13 cellular contexts compared by ENCODE assay signal in the genomic region with DNA sequence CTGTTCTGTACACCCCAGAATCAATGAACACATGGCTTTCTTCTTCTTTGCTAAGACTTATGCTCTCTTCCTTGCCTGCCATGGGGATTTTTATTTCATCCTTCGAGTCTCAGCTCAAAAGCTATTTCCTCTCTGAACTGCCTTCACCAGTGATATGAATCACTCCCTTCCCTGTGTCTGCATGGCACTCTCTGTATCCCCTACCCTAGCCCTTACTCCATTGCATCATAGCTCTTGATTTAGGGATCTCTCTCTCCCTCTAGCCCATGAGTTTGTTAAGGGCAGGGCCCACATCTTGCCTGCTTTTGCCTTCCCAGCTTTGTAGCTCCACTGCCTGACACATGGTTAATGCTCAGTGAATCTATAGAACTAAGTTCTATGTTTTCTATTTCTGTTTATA. TPM values are rescaled to one million over a fixed set of nuclear protein-coding genes. Genes with fewer than 3 reads are reported as not detected.
DNase-seq lines count a peak whose midpoint lies in the region; ATAC-seq, FAIRE-seq and TF ChIP-seq lines count a peak whose summit lies in the region.
"Had no signal": no experiment of that assay in that cellular context is flagged by ENCODE, and none has a peak within 500 bp of the region (broad histone marks: within the 10 kb centered on the region; RNA-seq: fewer than 3 reads in every experiment).

No MANE protein-coding gene starts in this region.

- ATAC-seq in gastroesophageal sphincter (peak; percentile 35), HG03378 (IDR thresholded peaks at IDR 0.05; ENCODE audit: unreplicated experiment) (no peak)

- H3K36me3 Mint-ChIP-seq in activated CD4-positive, alpha-beta memory T cell treated with anti-CD3 and anti-CD28 coated beads, Interleukin-2, amount 10 ng/mL, durations not matched to agents 7 days and 5 days (ENCODE audit: low read depth) = peaks cover 27% of the 10 kb centered on the region

- no peak for TF ChIP-seq POLR2A in H54 (IDR thresholded peaks at IDR 0.05; ENCODE audit: low read depth, low read length)
- no peak for TF ChIP-seq POLR2A in gastroesophageal sphincter (IDR thresholded peaks at IDR 0.05)

- no peaks in the 10 kb centered on the region for H3K36me3 ChIP-seq in gastroesophageal sphincter

- POLR2A ChIA-PET in activated CD4-positive, alpha-beta memory T cell treated with anti-CD3 and anti-CD28 coated beads, Interleukin-2, amount 10 ng/mL, durations not matched to agents 7 days and 5 days (lab: Charles Lee) = interaction anchor here (1.0 to 13.9 kb wide), 4 partner anchors 8 to 185 kb away, joined by 3 to 389 read pairs (median 16); a partner anchor contains a TSS

- no peaks in the 10 kb centered on the region for H3K27me3 ChIP-seq in gastroesophageal sphincter

- H3K4me1 Mint-ChIP-seq in activated CD4-positive, alpha-beta memory T cell treated with anti-CD3 and anti-CD28 coated beads, Interleukin-2, amount 10 ng/mL, durations not matched to agents 7 days and 5 days = peaks cover 82% of the 10 kb centered on the region

- CTCF ChIA-PET in activated CD4-positive, alpha-beta memory T cell treated with anti-CD3 and anti-CD28 coated beads, Interleukin-2, amount 10 ng/mL, durations not matched to agents 7 days and 5 days (lab: Charles Lee) = interaction anchor here (1.4 to 1.6 kb wide), 3 partner anchors 9 to 35 kb away, joined by 3 to 5 read pairs (median 5); a partner anchor contains a TSS

- H3K27ac ChIP-seq in gastroesophageal sphincter = peak overlapping the region in 3 of 4 donors; percentile 41 to 52 (median 45)
- H3K27ac ChIP-seq: RWPE1 had no signal

- H3K4me3 ChIP-seq in AG10803 (ENCODE audit: low read length) (no peak overlapping the region), gastroesophageal sphincter (no peak overlapping the region)

- H3K4me1 ChIP-seq in gastroesophageal sphincter = peaks cover 0 to 59% (median 0%) of the 10 kb centered on the region in 3 donors

- no peak for TF ChIP-seq CTCF in AG10803 (conservative IDR thresholded peaks at IDR 0.05; ENCODE audit: low read length)
- no peak for TF ChIP-seq CTCF in gastroesophageal sphincter (IDR thresholded peaks at IDR 0.05)
- no peak for TF ChIP-seq CTCF in GM20000 (IDR thresholded peaks at IDR 0.05; ENCODE audit: extremely low read depth, missing control alignments)

- H3K9me3 ChIP-seq in gastroesophageal sphincter = no peaks in the 10 kb centered on the region

- TF ChIP-seq EP300 in gastroesophageal sphincter (IDR thresholded peaks at IDR 0.05) = no peak

- H3K9me3 Mint-ChIP-seq in activated CD4-positive, alpha-beta memory T cell treated with anti-CD3 and anti-CD28 coated beads, Interleukin-2, amount 10 ng/mL, durations not matched to agents 7 days and 5 days = no peaks in the 10 kb centered on the region

- FAIRE-seq in H54 (lab: Jason Lieb, UNC) = peak; percentile 60

- peak overlapping the region; percentile 89 for H3K4me3 Mint-ChIP-seq in activated CD4-positive, alpha-beta memory T cell treated with anti-CD3 and anti-CD28 coated beads, Interleukin-2, amount 10 ng/mL, durations not matched to agents 7 days and 5 days

- DNase-seq in AG10803 (ENCODE audit: low read depth) (peak; percentile 61), H54 (ENCODE audit: insufficient read length, low spot score) (no peak), GM20000 (ENCODE audit: low spot score) (no peak), ureter (ENCODE audit: low spot score) (no peak)
- DNase-seq in activated CD4-positive, alpha-beta memory T cell treated with anti-CD3 and anti-CD28 coated beads, Interleukin-2, amount 10 ng/mL, durations not matched to agents 7 days and 5 days = no peak
- DNase-seq in activated CD8-positive, alpha-beta memory T cell treated with anti-CD3 and anti-CD28 coated beads, Interleukin-2, amount 50 U/mL, for 4 hours = no peak
- DNase-seq: activated CD4-positive, alpha-beta T cell treated with anti-CD3 and anti-CD28 coated beads, Interleukin-2, amount 50 U/mL, for 4 hours; cortex of kidney; NCI-H1092 treated with DMSO at 0.1 percent for 48 hours; posterior cingulate gyrus had no signal

- H3K27ac Mint-ChIP-seq in activated CD4-positive, alpha-beta memory T cell treated with anti-CD3 and anti-CD28 coated beads, Interleukin-2, amount 10 ng/mL, durations not matched to agents 7 days and 5 days = peak overlapping the region; percentile 98

- no peaks in the 10 kb centered on the region for H3K27me3 Mint-ChIP-seq in activated CD4-positive, alpha-beta memory T cell treated with anti-CD3 and anti-CD28 coated beads, Interleukin-2, amount 10 ng/mL, durations not matched to agents 7 days and 5 days

- 14 to 50% methylated on average over 1 of the region's 1 CpG for WGBS in gastroesophageal sphincter (ENCODE audit: low coverage in 1 of 2), 2 donors

RNA-seq across cellular contexts. Expression of a gene that starts 34.9 kb away (rescaled TPM):
- total RNA-seq in activated CD4-positive, alpha-beta memory T cell treated with anti-CD3 and anti-CD28 coated beads, Interleukin-2, amount 10 ng/mL, durations not matched to agents 7 days and 5 days = 10 to 100 TPM; 79.0 to 82.9 TPM
- total RNA-seq in gastroesophageal sphincter (100 to 1,000 TPM in 1 of 4 donors, 10 to 100 TPM in 3; 61.9 to 139 (median 80.1) TPM), ureter (14.1 TPM)
